In genomic region chr4:55733874-55734437, GRCh38 we compare ENCODE assay signal across 8 cellular contexts.
DNase-seq lines count a peak whose midpoint lies in the region; ATAC-seq lines count a peak whose summit lies in the region.

No MANE protein-coding gene starts in this region.

- peaks cover 3% of the 10 kb centered on the region for H3K4me1 ChIP-seq in mesenchymal stem cell (ENCODE audit: control insufficient read depth, insufficient read depth, low read depth, low read length)

- DNase-seq in EH (ENCODE audit: low read depth) (peak; percentile 26), NCI-H748 (lab: John Stamatoyannopoulos, UW; ENCODE audit: unreplicated experiment) (peak; percentile 36), dermis blood vessel endothelial cell (peak; percentile 75), mesenchymal stem cell (peak; percentile 34), HuH-7.5 (ENCODE audit: low spot score) (no peak), hepatic stellate cell (ENCODE audit: low spot score) (no peak), NCI-H1105 (lab: John Stamatoyannopoulos, UW) (no peak)

- no peak overlapping the region for H3K14ac ChIP-seq in mesenchymal stem cell (ENCODE audit: low read length in 2 of 2)

- H3K27ac Mint-ChIP-seq in stimulated activated memory B cell treated with anti-CD40 and anti-IgM and Interleukin-4, amounts not matched to agents 10 μg/mL and 1 μg/mL and 100 μg/mL, for 72 hours = no peak overlapping the region

- H3K4me1 Mint-ChIP-seq in stimulated activated memory B cell treated with anti-CD40 and anti-IgM and Interleukin-4, amounts not matched to agents 10 μg/mL and 1 μg/mL and 100 μg/mL, for 72 hours = peaks cover 6% of the 10 kb centered on the region

- no peak overlapping the region for H3K4me2 ChIP-seq in mesenchymal stem cell (ENCODE audit: low read length, poor library complexity, severe bottlenecking)

- no peak for ATAC-seq in stimulated activated memory B cell treated with anti-CD40 and anti-IgM and Interleukin-4, amounts not matched to agents 10 μg/mL and 1 μg/mL and 100 μg/mL, for 72 hours

- no peak overlapping the region for H2AK5ac ChIP-seq in mesenchymal stem cell (ENCODE audit: low read length, severe bottlenecking)

- H4K8ac ChIP-seq in mesenchymal stem cell (ENCODE audit: low read length) = peak overlapping the region; percentile 12

- H2BK15ac ChIP-seq in mesenchymal stem cell (ENCODE audit: low read depth, poor library complexity, severe bottlenecking) = no peak overlapping the region

- no peak overlapping the region for H2BK120ac ChIP-seq in mesenchymal stem cell (ENCODE audit: low read depth, low read length)

- H4K91ac ChIP-seq in mesenchymal stem cell (ENCODE audit: low read length) = no peak overlapping the region

- no peaks in the 10 kb centered on the region for H3K36me3 Mint-ChIP-seq in stimulated activated memory B cell treated with anti-CD40 and anti-IgM and Interleukin-4, amounts not matched to agents 10 μg/mL and 1 μg/mL and 100 μg/mL, for 72 hours

- H2BK12ac ChIP-seq in mesenchymal stem cell (ENCODE audit: low read length in 2 of 2) = no peak overlapping the region

- no peak overlapping the region for H3K18ac ChIP-seq in mesenchymal stem cell (ENCODE audit: low read depth in 1 of 2, low read length in 2 of 2)

- no peak overlapping the region for H3K4ac ChIP-seq in mesenchymal stem cell (ENCODE audit: low read depth in 1 of 2, low read length in 2 of 2)

- H3K4me3 Mint-ChIP-seq in stimulated activated memory B cell treated with anti-CD40 and anti-IgM and Interleukin-4, amounts not matched to agents 10 μg/mL and 1 μg/mL and 100 μg/mL, for 72 hours = no peak overlapping the region

- H3K27me3 ChIP-seq in mesenchymal stem cell (ENCODE audit: control insufficient read depth in 1 of 2, insufficient read depth in 1 of 2, low read length in 2 of 2) = peaks cover 0 to 5% of the 10 kb centered on the region in 2 experiments

- H3K9ac ChIP-seq in mesenchymal stem cell (ENCODE audit: low read length) = no peak overlapping the region

- no peaks in the 10 kb centered on the region for H3K36me3 ChIP-seq in mesenchymal stem cell (ENCODE audit: control insufficient read depth in 1 of 2, insufficient read depth in 2 of 2, low read depth in 1 of 2, low read length in 2 of 2)

- H3K9me3 ChIP-seq in mesenchymal stem cell (ENCODE audit: control insufficient read depth, low read length) = no peaks in the 10 kb centered on the region

- H3K27ac ChIP-seq in mesenchymal stem cell (ENCODE audit: low read length, poor library complexity, severe bottlenecking) = no peak overlapping the region

- H3K27me3 Mint-ChIP-seq in stimulated activated memory B cell treated with anti-CD40 and anti-IgM and Interleukin-4, amounts not matched to agents 10 μg/mL and 1 μg/mL and 100 μg/mL, for 72 hours = peaks cover 57% of the 10 kb centered on the region

- 68% methylated on average over 2 of the region's 2 CpGs for WGBS in mesenchymal stem cell

- no peak overlapping the region for H2AFZ ChIP-seq in mesenchymal stem cell (ENCODE audit: low read depth, low read length)

- no peaks in the 10 kb centered on the region for H3K9me3 Mint-ChIP-seq in stimulated activated memory B cell treated with anti-CD40 and anti-IgM and Interleukin-4, amounts not matched to agents 10 μg/mL and 1 μg/mL and 100 μg/mL, for 72 hours

- no peaks in the 10 kb centered on the region for H3K79me1 ChIP-seq in mesenchymal stem cell (replicated peaks; ENCODE audit: low read length, poor library complexity, severe bottlenecking)

- H3K4me3 ChIP-seq in mesenchymal stem cell (ENCODE audit: insufficient read depth in 1 of 2, low read depth in 1 of 2, low read length in 2 of 2) = no peak overlapping the region

- H3K23ac ChIP-seq in mesenchymal stem cell (ENCODE audit: low read length in 2 of 2) = no peak overlapping the region

- H2BK5ac ChIP-seq in mesenchymal stem cell (ENCODE audit: low read depth, low read length, poor library complexity, severe bottlenecking) = no peak overlapping the region

Comparison
In these comparisons a context has a peak if more than half of its experiments do, and no peak if none do; other contexts are left out.
1. DNase-seq: peak in EH (single experiment), NCI-H748 (single experiment), dermis blood vessel endothelial cell (single experiment) and mesenchymal stem cell (single experiment); none in HuH-7.5 (single experiment), hepatic stellate cell (single experiment) and NCI-H1105 (single experiment).